13 cellular contexts compared by ENCODE assay signal in the genomic region with DNA sequence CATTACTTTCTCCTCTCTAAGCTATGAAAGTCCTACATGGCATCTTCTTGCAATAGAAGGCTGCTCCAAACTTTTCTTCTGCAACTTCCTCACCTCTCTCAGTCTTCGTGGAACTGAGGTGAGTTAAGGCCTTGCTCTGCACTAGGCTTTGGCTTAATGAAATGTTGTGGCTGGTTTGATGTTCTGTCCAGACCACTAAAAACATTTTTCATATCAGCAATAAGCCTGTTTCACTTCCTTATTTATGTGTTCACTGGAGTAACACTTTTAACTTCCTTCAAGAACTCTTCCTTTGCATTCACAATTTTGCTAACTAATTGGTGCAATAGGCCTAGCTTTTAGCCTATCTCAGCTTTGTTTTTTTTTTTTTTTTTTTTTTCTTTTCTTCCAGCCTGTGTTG.
A peak's percentile ranks its signal among the peaks of the same experiment; 100 is the strongest.
DNase-seq lines count a peak whose midpoint lies in the region; ATAC-seq and TF ChIP-seq lines count a peak whose summit lies in the region.
"Had no signal": no experiment of that assay in that cellular context is flagged by ENCODE, and none has a peak within 500 bp of the region (broad histone marks: within the 10 kb centered on the region; RNA-seq: fewer than 3 reads in every experiment).

No MANE protein-coding gene starts in this region.

- H3K4me2 ChIP-seq in OCI-LY3 (ENCODE audit: low read length), result peak overlapping the region; percentile 11; the same call in 1 of the 2 replicates

- no peak for TF ChIP-seq CTCF in OCI-LY3 (IDR thresholded peaks at IDR 0.05; ENCODE audit: low read depth, low read length)

- ATAC-seq in GM18511 (IDR thresholded peaks at IDR 0.05; ENCODE audit: unreplicated experiment) (peak; percentile 94), GM21529 (IDR thresholded peaks at IDR 0.05; ENCODE audit: unreplicated experiment) (peak; percentile 69), HG03196 (IDR thresholded peaks at IDR 0.05; ENCODE audit: unreplicated experiment) (peak; percentile 79), GM21360 (IDR thresholded peaks at IDR 0.05; ENCODE audit: unreplicated experiment) (no peak)

- no peaks in the 10 kb centered on the region for H3K79me2 ChIP-seq in OCI-LY3 (ENCODE audit: low read length)

- no peak overlapping the region for H3K27ac ChIP-seq in OCI-LY3 (ENCODE audit: low read length)
- H3K27ac ChIP-seq: VCaP had no signal

- no peaks in the 10 kb centered on the region for H3K27me3 ChIP-seq in OCI-LY3 (ENCODE audit: low read depth, low read length)

- no peak overlapping the region for H2AFZ ChIP-seq in OCI-LY3 (ENCODE audit: low read depth, low read length)

- H3K9me3 ChIP-seq in OCI-LY3 (ENCODE audit: insufficient read depth, low read length), result no peaks in the 10 kb centered on the region

- H3K4me1 ChIP-seq in OCI-LY3 (ENCODE audit: low read length), result peaks cover 9% of the 10 kb centered on the region

- H3K36me3 ChIP-seq in OCI-LY3 (replicated peaks; ENCODE audit: low read depth, low read length), result no peaks in the 10 kb centered on the region

- H3K9ac ChIP-seq in OCI-LY3 (ENCODE audit: low read length), result no peak overlapping the region

- H3K4me3 ChIP-seq in OCI-LY3 (ENCODE audit: low read length), result no peak overlapping the region

- H4K20me1 ChIP-seq in OCI-LY3 (ENCODE audit: insufficient read depth, low read length), result no peaks in the 10 kb centered on the region

- DNase-seq in NCI-H2171 treated with DMSO at 0.1 percent for 48 hours (lab: John Stamatoyannopoulos, UW) (no peak), amniotic stem cell (lab: John Stamatoyannopoulos, UW) (no peak), D341Med (ENCODE audit: low spot score) (no peak)
- DNase-seq: effector memory CD4-positive, alpha-beta T cell; hypothalamus; NCI-H1417 treated with DMSO at 0.1 percent for 48 hours; NK-92 treated with Interleukin-12 subunit alpha and Interleukin-12 subunit beta, amount 100 ng/mL, for 24 hours had no signal
